Comparison of ENCODE assay signal across 1 cellular context in the genomic region with DNA sequence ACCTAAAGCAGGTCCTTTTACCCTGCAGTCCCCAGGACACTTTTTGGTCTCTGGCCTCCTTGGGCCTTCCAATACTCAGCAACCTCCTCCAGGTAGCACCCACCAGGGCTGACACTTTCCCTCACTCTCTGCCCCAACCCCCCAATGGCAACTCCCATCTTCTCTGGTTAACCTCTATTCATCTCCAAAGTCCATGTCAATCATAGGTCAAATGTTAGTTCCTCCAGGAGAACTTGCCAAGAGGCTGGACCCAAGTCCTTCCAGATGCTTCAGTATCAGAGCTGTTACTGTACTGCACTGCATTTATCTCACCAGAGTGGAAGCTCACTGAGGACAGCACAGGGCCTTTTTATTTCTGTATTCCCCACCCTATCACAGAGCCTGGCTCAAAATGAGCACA.
TF ChIP-seq lines count a peak whose summit lies in the region.

No MANE protein-coding gene starts in this region.

TF ChIP-seq in HepG2, 621 proteins besides CTCF, POLR2A, EP300 and RAD21 (continued from another document):
- no peak for TF ChIP-seq CAMTA2 (CRISPR knock-in tag; IDR thresholded peaks at IDR 0.05; ENCODE audit: borderline replicate concordance)
- no peak for TF ChIP-seq NCOA1 (CRISPR knock-in tag; IDR thresholded peaks at IDR 0.05)
- TF ChIP-seq, protein P1, sequence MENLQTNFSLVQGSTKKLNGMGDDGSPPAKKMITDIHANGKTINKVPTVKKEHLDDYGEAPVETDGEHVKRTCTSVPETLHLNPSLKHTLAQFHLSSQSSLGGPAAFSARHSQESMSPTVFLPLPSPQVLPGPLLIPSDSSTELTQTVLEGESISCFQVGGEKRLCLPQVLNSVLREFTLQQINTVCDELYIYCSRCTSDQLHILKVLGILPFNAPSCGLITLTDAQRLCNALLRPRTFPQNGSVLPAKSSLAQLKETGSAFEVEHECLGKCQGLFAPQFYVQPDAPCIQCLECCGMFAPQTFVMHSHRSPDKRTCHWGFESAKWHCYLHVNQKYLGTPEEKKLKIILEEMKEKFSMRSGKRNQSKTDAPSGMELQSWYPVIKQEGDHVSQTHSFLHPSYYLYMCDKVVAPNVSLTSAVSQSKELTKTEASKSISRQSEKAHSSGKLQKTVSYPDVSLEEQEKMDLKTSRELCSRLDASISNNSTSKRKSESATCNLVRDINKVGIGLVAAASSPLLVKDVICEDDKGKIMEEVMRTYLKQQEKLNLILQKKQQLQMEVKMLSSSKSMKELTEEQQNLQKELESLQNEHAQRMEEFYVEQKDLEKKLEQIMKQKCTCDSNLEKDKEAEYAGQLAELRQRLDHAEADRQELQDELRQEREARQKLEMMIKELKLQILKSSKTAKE (CRISPR knock-in tag; IDR thresholded peaks at IDR 0.05; ENCODE audit: borderline replicate concordance) = no peak
- no peak for TF ChIP-seq PHB2 (IDR thresholded peaks at IDR 0.05; ENCODE audit: partially characterized antibody)
- TF ChIP-seq, protein P2, sequence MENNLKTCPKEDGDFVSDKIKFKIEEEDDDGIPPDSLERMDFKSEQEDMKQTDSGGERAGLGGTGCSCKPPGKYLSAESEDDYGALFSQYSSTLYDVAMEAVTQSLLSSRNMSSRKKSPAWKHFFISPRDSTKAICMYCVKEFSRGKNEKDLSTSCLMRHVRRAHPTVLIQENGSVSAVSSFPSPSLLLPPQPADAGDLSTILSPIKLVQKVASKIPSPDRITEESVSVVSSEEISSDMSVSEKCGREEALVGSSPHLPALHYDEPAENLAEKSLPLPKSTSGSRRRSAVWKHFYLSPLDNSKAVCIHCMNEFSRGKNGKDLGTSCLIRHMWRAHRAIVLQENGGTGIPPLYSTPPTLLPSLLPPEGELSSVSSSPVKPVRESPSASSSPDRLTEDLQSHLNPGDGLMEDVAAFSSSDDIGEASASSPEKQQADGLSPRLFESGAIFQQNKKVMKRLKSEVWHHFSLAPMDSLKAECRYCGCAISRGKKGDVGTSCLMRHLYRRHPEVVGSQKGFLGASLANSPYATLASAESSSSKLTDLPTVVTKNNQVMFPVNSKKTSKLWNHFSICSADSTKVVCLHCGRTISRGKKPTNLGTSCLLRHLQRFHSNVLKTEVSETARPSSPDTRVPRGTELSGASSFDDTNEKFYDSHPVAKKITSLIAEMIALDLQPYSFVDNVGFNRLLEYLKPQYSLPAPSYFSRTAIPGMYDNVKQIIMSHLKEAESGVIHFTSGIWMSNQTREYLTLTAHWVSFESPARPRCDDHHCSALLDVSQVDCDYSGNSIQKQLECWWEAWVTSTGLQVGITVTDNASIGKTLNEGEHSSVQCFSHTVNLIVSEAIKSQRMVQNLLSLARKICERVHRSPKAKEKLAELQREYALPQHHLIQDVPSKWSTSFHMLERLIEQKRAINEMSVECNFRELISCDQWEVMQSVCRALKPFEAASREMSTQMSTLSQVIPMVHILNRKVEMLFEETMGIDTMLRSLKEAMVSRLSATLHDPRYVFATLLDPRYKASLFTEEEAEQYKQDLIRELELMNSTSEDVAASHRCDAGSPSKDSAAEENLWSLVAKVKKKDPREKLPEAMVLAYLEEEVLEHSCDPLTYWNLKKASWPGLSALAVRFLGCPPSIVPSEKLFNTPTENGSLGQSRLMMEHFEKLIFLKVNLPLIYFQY (CRISPR knock-in tag; IDR thresholded peaks at IDR 0.05; ENCODE audit: borderline replicate concordance) = no peak
- TF ChIP-seq NAIF1 (CRISPR knock-in tag; IDR thresholded peaks at IDR 0.05; ENCODE audit: borderline replicate concordance) = no peak
- TF ChIP-seq, protein P3, sequence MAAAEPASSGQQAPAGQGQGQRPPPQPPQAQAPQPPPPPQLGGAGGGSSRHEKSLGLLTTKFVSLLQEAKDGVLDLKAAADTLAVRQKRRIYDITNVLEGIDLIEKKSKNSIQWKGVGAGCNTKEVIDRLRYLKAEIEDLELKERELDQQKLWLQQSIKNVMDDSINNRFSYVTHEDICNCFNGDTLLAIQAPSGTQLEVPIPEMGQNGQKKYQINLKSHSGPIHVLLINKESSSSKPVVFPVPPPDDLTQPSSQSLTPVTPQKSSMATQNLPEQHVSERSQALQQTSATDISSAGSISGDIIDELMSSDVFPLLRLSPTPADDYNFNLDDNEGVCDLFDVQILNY (CRISPR knock-in tag; conservative IDR thresholded peaks at IDR 0.05) = no peak
- TF ChIP-seq, protein P4, sequence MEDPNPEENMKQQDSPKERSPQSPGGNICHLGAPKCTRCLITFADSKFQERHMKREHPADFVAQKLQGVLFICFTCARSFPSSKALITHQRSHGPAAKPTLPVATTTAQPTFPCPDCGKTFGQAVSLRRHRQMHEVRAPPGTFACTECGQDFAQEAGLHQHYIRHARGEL (CRISPR knock-in tag; IDR thresholded peaks at IDR 0.05) = no peak
- TF ChIP-seq SMARCC2 (IDR thresholded peaks at IDR 0.05) = no peak
- TF ChIP-seq IKZF1 (IDR thresholded peaks at IDR 0.05) = no peak
- TF ChIP-seq, protein P5, sequence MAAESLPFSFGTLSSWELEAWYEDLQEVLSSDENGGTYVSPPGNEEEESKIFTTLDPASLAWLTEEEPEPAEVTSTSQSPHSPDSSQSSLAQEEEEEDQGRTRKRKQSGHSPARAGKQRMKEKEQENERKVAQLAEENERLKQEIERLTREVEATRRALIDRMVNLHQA (CRISPR knock-in tag; IDR thresholded peaks at IDR 0.05) = no peak
- TF ChIP-seq MYNN (CRISPR knock-in tag; IDR thresholded peaks at IDR 0.05; ENCODE audit: low read depth) = no peak
- TF ChIP-seq SRSF1 (optimal IDR thresholded peaks at IDR 0.05; ENCODE audit: low read depth, low read length) = no peak
- TF ChIP-seq FOXA3 (CRISPR knock-in tag; IDR thresholded peaks at IDR 0.05) = no peak
- no peak for TF ChIP-seq ZNF543 (CRISPR knock-in tag; IDR thresholded peaks at IDR 0.05)
- TF ChIP-seq TCF7 (IDR thresholded peaks at IDR 0.05; ENCODE audit: low read depth) = no peak
- TF ChIP-seq, protein P6, sequence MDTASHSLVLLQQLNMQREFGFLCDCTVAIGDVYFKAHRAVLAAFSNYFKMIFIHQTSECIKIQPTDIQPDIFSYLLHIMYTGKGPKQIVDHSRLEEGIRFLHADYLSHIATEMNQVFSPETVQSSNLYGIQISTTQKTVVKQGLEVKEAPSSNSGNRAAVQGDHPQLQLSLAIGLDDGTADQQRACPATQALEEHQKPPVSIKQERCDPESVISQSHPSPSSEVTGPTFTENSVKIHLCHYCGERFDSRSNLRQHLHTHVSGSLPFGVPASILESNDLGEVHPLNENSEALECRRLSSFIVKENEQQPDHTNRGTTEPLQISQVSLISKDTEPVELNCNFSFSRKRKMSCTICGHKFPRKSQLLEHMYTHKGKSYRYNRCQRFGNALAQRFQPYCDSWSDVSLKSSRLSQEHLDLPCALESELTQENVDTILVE (CRISPR knock-in tag; IDR thresholded peaks at IDR 0.05) = no peak
